ENCODE assay signal across 8 cellular contexts in genomic region chr1:16073490-16074104, GRCh38. TPM values are rescaled to one million over a fixed set of nuclear protein-coding genes. Genes with fewer than 3 reads are reported as not detected.
A peak's percentile ranks its signal among the peaks of the same experiment; 100 is the strongest.
DNase-seq lines count a peak whose midpoint lies in the region; ATAC-seq lines count a peak whose summit lies in the region.

A gene with protein sequence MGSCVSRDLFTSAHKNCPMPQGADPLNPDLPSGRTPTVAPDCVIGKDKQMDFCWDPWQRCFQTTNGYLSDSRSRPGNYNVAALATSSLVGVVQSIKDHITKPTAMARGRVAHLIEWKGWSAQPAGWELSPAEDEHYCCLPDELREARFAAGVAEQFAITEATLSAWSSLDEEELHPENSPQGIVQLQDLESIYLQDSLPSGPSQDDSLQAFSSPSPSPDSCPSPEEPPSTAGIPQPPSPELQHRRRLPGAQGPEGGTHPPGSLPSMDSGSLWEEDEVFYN (minus strand): TSS chr1:16073651. CDS start chr1:16073442, 209 bp downstream.

- intact Hi-C loops in sciatic nerve (cut with DNase I): no loop called here
- intact Hi-C loops in posterior vena cava (cut with DNase I): loop anchor here in 1 of 2 donors (10.0 kb wide), 1 partner anchor 291 kb away; the partner anchor contains the start of gene SZRD1

- peak; percentile 12 for ATAC-seq in sciatic nerve

- peak; percentile 23 for DNase-seq in DMS79 treated with DMSO at 0.1 percent for 48 hours (lab: John Stamatoyannopoulos, UW)
- DNase-seq in DMS79 (lab: John Stamatoyannopoulos, UW): no peak
- peak; percentile 55 for DNase-seq in NCI-H69 (lab: John Stamatoyannopoulos, UW)
- peak; percentile 29 for DNase-seq in activated gamma-delta T cell (lab: John Stamatoyannopoulos, UW)
- DNase-seq in glomerular visceral epithelial cell (ENCODE audit: extremely low spot score): peak; percentile 39
- no peak for DNase-seq in sciatic nerve (ENCODE audit: low spot score)
- DNase-seq in posterior vena cava (ENCODE audit: low spot score): no peak
- no peak for DNase-seq in NCI-H226

RNA-seq across cellular contexts. Expression of the gene that starts here (rescaled TPM):
- total RNA-seq in sciatic nerve: not detected
- 1 to 10 TPM in 1 of 2 donors, under 1 TPM in 1; 0.88 to 1.2 TPM for total RNA-seq in posterior vena cava

Comparison
In these comparisons a context has a peak if more than half of its experiments do, and no peak if none do; other contexts are left out.
1. DNase-seq: peak in DMS79 treated with DMSO at 0.1 percent for 48 hours (single experiment), NCI-H69 (single experiment), activated gamma-delta T cell (single experiment) and glomerular visceral epithelial cell (single experiment); none in DMS79 (single experiment), sciatic nerve (single experiment), posterior vena cava (single experiment) and NCI-H226 (single experiment).
2. Peak in ATAC-seq in sciatic nerve; RNA of the gene not detected or under 1 TPM.